6 cellular contexts compared by ENCODE assay signal in the genomic region with DNA sequence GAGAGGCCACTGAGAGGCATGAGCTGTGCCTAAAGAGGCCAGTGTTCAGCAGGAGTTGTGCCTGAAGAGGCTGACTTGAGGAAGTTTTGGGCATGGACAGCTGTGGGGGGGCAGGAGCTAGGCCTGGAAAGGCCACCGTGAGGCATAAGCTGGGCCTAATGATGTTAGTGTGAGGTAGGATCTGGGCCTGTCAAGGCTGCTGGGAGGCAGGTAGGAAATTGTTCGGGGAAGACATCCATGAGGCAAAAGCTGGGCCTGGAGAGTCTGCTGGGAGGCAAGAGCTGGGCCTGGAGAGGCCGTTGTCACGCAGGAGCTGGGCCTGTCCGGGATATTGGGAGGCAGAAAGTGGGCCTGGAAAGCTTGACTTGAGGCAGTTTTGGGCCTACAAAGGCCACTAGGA. TPM values are rescaled to one million over a fixed set of nuclear protein-coding genes. Genes with fewer than 3 reads are reported as not detected.
"Had no signal": no experiment of that assay in that cellular context is flagged by ENCODE, and none has a peak within 500 bp of the region (broad histone marks: within the 10 kb centered on the region; RNA-seq: fewer than 3 reads in every experiment).

No MANE protein-coding gene starts in this region.

- H3K4me2 ChIP-seq: GM23338 had no signal

- H2AFZ ChIP-seq: GM23338 had no signal

- DNase-seq: H9, HCEC 1CT, IMR-90 had no signal

- ATAC-seq: GM23338 had no signal

- H3K4me1 Mint-ChIP-seq: GM23338, H9 had no signal

- H3K4me3 ChIP-seq: GM23338 had no signal

- H3K4me3 Mint-ChIP-seq: GM23338, H9 had no signal

- H3K27ac Mint-ChIP-seq: GM23338, H9 had no signal

RNA-seq across cellular contexts. Expression of gene OR4C45, which starts 44.9 kb away (rescaled TPM):
- total RNA-seq: GM23338, H1, H9, HT-29, IMR-90 had no signal
- polyA plus RNA-seq: GM23338, H1, IMR-90 had no signal
